8 cellular contexts compared by ENCODE assay signal in genomic region chr17:21280081-21280518, GRCh38. TPM values are rescaled to one million over a fixed set of nuclear protein-coding genes. Genes with fewer than 3 reads are reported as not detected.
A peak's percentile ranks its signal among the peaks of the same experiment; 100 is the strongest.
DNase-seq lines count a peak whose midpoint lies in the region; ATAC-seq and TF ChIP-seq lines count a peak whose summit lies in the region.

No MANE protein-coding gene starts in this region.

- TF ChIP-seq CTCF in GM12873 (IDR thresholded peaks at IDR 0.05; ENCODE audit: insufficient read depth, low read depth, low read length, missing control alignments) (peak; percentile 100), WERI-Rb-1 (IDR thresholded peaks at IDR 0.05; ENCODE audit: low read depth, low read length) (peak; percentile 100), brain (conservative IDR thresholded peaks at IDR 0.05) (peak; percentile 91 to 94)

- DNase-seq in NCI-H2227 (lab: John Stamatoyannopoulos, UW; ENCODE audit: unreplicated experiment) (peak; percentile 80), WERI-Rb-1 (peak; percentile 84), iris pigment epithelial cell (ENCODE audit: low read depth) (peak; percentile 67)
- peak; percentile 91 to 92 for DNase-seq in stimulated activated CD4-positive, alpha-beta T cell treated with anti-CD3 and anti-CD28 coated beads, Interleukin-1b, Interleukin-23, amount 100 ng/mL, for 4 hours (ENCODE audit: low read depth in 2 of 2)

- no peaks in the 10 kb centered on the region for H3K36me3 Mint-ChIP-seq in brain

- H3K9me3 Mint-ChIP-seq in brain, result peaks cover 0 to 5% (median 0%) of the 10 kb centered on the region in 5 experiments

- peak overlapping the region in 1 of 5 experiments; percentile 69 for H3K4me3 Mint-ChIP-seq in brain

- ATAC-seq in HG02870 (IDR thresholded peaks at IDR 0.05; ENCODE audit: unreplicated experiment) (peak; percentile 24), GM19035 (IDR thresholded peaks at IDR 0.05; ENCODE audit: unreplicated experiment) (no peak)

- H3K27me3 ChIP-seq in WERI-Rb-1 (ENCODE audit: insufficient read depth, low read depth, severe bottlenecking), result peaks cover 3% of the 10 kb centered on the region

- peak overlapping the region in 3 of 5 experiments; percentile 0 to 30 (median 16) for H3K27ac Mint-ChIP-seq in brain

- H3K36me3 ChIP-seq in WERI-Rb-1, result no peaks in the 10 kb centered on the region

- no peaks in the 10 kb centered on the region for H3K9me3 ChIP-seq in WERI-Rb-1 (ENCODE audit: severe bottlenecking)

- H3K27me3 Mint-ChIP-seq in brain, result peaks cover 9% of the 10 kb centered on the region

- H3K4me3 ChIP-seq in WERI-Rb-1 (ENCODE audit: low read depth, low read length), result no peak overlapping the region

- no peak overlapping the region for H3K27ac ChIP-seq in WERI-Rb-1

- peaks cover 30% of the 10 kb centered on the region for H3K4me1 Mint-ChIP-seq in brain

RNA-seq across cellular contexts. Expression of gene MAP2K3, which starts 4.4 kb away (rescaled TPM):
- polyA plus RNA-seq in brain (ENCODE audit: insufficient read depth, low read depth, low replicate concordance), result 19.0 TPM

RNA-seq across cellular contexts. Expression of gene NATD1, which starts 26.9 kb away (rescaled TPM):
- polyA plus RNA-seq in brain (ENCODE audit: insufficient read depth, low read depth, low replicate concordance), result 19.6 TPM
